Comparison of ENCODE assay signal across 1 cellular context in the genomic region with DNA sequence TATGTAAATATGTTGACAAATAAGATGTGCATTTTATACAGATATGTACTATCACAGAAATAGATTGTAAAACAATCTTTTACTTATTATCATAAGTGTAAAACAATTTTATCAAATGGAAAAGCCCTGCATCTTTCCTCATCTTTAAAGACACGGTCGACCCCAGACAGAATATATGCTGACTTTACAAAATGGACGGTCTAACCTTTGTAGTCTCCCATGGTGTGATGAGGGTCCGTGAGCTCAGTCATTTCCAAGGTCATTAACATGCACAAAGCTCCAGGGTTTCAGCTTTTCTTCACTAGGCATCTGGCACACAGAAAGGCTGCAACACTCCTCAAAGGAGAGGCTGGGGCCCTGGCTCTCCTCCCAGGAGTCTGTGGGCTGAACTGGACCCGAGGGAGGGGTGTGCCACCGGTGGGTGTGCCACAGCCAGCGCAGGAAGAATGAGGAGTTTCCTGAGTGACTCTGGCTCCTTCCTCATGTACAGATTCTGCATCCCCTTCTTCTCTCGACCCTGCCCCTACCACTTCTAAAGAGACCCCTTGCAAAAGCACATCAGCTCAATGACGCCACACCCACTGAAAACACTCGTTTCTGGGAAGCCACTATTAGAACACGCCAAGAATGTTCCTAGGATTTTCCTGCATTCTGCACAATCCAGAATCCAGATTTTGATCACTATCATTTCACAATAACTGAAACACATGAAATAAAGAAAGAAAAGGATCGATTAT.
A peak's percentile ranks its signal among the peaks of the same experiment; 100 is the strongest.
TF ChIP-seq lines count a peak whose summit lies in the region.

No MANE protein-coding gene starts in this region.

TF ChIP-seq in HepG2, 621 proteins besides CTCF, POLR2A, EP300 and RAD21 (continued from another document and continues in another):
- TF ChIP-seq, protein P1, sequence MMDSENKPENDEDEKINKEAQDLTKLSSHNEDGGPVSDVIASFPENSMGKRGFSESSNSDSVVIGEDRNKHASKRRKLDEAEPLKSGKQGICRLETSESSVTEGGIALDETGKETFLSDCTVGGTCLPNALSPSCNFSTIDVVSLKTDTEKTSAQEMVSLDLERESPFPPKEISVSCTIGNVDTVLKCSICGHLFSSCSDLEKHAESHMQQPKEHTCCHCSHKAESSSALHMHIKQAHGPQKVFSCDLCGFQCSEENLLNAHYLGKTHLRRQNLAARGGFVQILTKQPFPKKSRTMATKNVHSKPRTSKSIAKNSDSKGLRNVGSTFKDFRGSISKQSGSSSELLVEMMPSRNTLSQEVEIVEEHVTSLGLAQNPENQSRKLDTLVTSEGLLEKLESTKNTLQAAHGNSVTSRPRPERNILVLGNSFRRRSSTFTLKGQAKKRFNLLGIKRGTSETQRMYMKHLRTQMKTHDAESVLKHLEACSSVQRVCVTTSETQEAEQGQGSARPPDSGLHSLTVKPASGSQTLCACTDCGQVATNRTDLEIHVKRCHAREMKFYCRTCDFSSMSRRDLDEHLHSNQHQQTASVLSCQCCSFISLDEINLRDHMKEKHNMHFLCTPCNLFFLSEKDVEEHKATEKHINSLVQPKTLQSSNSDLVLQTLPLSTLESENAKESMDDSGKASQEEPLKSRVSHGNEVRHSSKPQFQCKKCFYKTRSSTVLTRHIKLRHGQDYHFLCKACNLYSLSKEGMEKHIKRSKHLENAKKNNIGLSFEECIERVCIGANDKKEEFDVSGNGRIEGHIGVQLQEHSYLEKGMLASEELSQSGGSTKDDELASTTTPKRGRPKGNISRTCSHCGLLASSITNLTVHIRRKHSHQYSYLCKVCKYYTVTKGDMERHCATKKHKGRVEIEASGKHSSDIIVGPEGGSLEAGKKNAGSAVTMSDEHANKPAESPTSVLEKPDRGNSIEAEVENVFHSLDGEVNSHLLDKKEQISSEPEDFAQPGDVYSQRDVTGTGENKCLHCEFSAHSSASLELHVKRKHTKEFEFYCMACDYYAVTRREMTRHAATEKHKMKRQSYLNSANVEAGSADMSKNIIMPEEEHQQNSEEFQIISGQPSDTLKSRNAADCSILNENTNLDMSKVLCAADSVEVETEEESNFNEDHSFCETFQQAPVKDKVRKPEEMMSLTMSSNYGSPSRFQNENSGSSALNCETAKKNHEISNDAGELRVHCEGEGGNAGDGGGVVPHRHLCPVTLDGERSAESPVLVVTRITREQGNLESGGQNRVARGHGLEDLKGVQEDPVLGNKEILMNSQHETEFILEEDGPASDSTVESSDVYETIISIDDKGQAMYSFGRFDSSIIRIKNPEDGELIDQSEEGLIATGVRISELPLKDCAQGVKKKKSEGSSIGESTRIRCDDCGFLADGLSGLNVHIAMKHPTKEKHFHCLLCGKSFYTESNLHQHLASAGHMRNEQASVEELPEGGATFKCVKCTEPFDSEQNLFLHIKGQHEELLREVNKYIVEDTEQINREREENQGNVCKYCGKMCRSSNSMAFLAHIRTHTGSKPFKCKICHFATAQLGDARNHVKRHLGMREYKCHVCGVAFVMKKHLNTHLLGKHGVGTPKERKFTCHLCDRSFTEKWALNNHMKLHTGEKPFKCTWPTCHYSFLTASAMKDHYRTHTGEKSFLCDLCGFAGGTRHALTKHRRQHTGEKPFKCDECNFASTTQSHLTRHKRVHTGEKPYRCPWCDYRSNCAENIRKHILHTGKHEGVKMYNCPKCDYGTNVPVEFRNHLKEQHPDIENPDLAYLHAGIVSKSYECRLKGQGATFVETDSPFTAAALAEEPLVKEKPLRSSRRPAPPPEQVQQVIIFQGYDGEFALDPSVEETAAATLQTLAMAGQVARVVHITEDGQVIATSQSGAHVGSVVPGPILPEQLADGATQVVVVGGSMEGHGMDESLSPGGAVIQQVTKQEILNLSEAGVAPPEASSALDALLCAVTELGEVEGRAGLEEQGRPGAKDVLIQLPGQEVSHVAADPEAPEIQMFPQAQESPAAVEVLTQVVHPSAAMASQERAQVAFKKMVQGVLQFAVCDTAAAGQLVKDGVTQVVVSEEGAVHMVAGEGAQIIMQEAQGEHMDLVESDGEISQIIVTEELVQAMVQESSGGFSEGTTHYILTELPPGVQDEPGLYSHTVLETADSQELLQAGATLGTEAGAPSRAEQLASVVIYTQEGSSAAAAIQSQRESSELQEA (CRISPR knock-in tag; IDR thresholded peaks at IDR 0.05; ENCODE audit: not compliant biosample characterization): no peak
- TF ChIP-seq, protein P2, sequence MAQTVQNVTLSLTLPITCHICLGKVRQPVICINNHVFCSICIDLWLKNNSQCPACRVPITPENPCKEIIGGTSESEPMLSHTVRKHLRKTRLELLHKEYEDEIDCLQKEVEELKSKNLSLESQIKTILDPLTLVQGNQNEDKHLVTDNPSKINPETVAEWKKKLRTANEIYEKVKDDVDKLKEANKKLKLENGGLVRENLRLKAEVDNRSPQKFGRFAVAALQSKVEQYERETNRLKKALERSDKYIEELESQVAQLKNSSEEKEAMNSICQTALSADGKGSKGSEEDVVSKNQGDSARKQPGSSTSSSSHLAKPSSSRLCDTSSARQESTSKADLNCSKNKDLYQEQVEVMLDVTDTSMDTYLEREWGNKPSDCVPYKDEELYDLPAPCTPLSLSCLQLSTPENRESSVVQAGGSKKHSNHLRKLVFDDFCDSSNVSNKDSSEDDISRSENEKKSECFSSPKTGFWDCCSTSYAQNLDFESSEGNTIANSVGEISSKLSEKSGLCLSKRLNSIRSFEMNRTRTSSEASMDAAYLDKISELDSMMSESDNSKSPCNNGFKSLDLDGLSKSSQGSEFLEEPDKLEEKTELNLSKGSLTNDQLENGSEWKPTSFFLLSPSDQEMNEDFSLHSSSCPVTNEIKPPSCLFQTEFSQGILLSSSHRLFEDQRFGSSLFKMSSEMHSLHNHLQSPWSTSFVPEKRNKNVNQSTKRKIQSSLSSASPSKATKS (CRISPR knock-in tag; IDR thresholded peaks at IDR 0.05): no peak
- no peak for TF ChIP-seq CREB1 (IDR thresholded peaks at IDR 0.05)
- peak; percentile 59; the same call in 1 of the 2 replicates for TF ChIP-seq CREB1 (CRISPR knock-in tag; IDR thresholded peaks at IDR 0.05)
- no peak for TF ChIP-seq ZNF207 (IDR thresholded peaks at IDR 0.05; ENCODE audit: borderline replicate concordance)
- TF ChIP-seq, protein P3, sequence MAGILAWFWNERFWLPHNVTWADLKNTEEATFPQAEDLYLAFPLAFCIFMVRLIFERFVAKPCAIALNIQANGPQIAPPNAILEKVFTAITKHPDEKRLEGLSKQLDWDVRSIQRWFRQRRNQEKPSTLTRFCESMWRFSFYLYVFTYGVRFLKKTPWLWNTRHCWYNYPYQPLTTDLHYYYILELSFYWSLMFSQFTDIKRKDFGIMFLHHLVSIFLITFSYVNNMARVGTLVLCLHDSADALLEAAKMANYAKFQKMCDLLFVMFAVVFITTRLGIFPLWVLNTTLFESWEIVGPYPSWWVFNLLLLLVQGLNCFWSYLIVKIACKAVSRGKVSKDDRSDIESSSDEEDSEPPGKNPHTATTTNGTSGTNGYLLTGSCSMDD (CRISPR knock-in tag; IDR thresholded peaks at IDR 0.05): no peak
- TF ChIP-seq, protein P4, sequence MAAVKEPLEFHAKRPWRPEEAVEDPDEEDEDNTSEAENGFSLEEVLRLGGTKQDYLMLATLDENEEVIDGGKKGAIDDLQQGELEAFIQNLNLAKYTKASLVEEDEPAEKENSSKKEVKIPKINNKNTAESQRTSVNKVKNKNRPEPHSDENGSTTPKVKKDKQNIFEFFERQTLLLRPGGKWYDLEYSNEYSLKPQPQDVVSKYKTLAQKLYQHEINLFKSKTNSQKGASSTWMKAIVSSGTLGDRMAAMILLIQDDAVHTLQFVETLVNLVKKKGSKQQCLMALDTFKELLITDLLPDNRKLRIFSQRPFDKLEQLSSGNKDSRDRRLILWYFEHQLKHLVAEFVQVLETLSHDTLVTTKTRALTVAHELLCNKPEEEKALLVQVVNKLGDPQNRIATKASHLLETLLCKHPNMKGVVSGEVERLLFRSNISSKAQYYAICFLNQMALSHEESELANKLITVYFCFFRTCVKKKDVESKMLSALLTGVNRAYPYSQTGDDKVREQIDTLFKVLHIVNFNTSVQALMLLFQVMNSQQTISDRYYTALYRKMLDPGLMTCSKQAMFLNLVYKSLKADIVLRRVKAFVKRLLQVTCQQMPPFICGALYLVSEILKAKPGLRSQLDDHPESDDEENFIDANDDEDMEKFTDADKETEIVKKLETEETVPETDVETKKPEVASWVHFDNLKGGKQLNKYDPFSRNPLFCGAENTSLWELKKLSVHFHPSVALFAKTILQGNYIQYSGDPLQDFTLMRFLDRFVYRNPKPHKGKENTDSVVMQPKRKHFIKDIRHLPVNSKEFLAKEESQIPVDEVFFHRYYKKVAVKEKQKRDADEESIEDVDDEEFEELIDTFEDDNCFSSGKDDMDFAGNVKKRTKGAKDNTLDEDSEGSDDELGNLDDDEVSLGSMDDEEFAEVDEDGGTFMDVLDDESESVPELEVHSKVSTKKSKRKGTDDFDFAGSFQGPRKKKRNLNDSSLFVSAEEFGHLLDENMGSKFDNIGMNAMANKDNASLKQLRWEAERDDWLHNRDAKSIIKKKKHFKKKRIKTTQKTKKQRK (IDR thresholded peaks at IDR 0.05; ENCODE audit: low read length): no peak
- TF ChIP-seq, protein P5, sequence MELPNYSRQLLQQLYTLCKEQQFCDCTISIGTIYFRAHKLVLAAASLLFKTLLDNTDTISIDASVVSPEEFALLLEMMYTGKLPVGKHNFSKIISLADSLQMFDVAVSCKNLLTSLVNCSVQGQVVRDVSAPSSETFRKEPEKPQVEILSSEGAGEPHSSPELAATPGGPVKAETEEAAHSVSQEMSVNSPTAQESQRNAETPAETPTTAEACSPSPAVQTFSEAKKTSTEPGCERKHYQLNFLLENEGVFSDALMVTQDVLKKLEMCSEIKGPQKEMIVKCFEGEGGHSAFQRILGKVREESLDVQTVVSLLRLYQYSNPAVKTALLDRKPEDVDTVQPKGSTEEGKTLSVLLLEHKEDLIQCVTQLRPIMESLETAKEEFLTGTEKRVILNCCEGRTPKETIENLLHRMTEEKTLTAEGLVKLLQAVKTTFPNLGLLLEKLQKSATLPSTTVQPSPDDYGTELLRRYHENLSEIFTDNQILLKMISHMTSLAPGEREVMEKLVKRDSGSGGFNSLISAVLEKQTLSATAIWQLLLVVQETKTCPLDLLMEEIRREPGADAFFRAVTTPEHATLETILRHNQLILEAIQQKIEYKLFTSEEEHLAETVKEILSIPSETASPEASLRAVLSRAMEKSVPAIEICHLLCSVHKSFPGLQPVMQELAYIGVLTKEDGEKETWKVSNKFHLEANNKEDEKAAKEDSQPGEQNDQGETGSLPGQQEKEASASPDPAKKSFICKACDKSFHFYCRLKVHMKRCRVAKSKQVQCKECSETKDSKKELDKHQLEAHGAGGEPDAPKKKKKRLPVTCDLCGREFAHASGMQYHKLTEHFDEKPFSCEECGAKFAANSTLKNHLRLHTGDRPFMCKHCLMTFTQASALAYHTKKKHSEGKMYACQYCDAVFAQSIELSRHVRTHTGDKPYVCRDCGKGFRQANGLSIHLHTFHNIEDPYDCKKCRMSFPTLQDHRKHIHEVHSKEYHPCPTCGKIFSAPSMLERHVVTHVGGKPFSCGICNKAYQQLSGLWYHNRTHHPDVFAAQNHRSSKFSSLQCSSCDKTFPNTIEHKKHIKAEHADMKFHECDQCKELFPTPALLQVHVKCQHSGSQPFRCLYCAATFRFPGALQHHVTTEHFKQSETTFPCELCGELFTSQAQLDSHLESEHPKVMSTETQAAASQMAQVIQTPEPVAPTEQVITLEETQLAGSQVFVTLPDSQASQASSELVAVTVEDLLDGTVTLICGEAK (IDR thresholded peaks at IDR 0.05): no peak
- TF ChIP-seq, protein P5 (CRISPR knock-in tag; IDR thresholded peaks at IDR 0.05): no peak
- TF ChIP-seq NBN (conservative IDR thresholded peaks at IDR 0.05): no peak
- no peak for TF ChIP-seq ZFP37 (CRISPR knock-in tag; IDR thresholded peaks at IDR 0.05; ENCODE audit: borderline replicate concordance)
- no peak for TF ChIP-seq NRL (CRISPR knock-in tag; IDR thresholded peaks at IDR 0.05; ENCODE audit: borderline replicate concordance)
- TF ChIP-seq JARID2 (CRISPR knock-in tag; IDR thresholded peaks at IDR 0.05; ENCODE audit: insufficient replicate concordance): no peak
- TF ChIP-seq FOXK1 (CRISPR knock-in tag; IDR thresholded peaks at IDR 0.05; ENCODE audit: borderline replicate concordance, low read depth): no peak
- no peak for TF ChIP-seq ZNF331 (CRISPR knock-in tag; IDR thresholded peaks at IDR 0.05)
- TF ChIP-seq ZBTB21 (CRISPR knock-in tag; IDR thresholded peaks at IDR 0.05): no peak
- no peak for TF ChIP-seq CCAR2 (optimal IDR thresholded peaks at IDR 0.05; ENCODE audit: low read depth, low read length)
- TF ChIP-seq ZNF83 (CRISPR knock-in tag; IDR thresholded peaks at IDR 0.05; ENCODE audit: borderline replicate concordance): no peak
- TF ChIP-seq, protein P6, sequence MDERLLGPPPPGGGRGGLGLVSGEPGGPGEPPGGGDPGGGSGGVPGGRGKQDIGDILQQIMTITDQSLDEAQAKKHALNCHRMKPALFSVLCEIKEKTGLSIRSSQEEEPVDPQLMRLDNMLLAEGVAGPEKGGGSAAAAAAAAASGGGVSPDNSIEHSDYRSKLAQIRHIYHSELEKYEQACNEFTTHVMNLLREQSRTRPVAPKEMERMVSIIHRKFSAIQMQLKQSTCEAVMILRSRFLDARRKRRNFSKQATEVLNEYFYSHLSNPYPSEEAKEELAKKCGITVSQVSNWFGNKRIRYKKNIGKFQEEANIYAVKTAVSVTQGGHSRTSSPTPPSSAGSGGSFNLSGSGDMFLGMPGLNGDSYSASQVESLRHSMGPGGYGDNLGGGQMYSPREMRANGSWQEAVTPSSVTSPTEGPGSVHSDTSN (CRISPR knock-in tag; IDR thresholded peaks at IDR 0.05): no peak
- no peak for TF ChIP-seq SRSF4 (IDR thresholded peaks at IDR 0.05; ENCODE audit: low read depth, low read length, poor library complexity, severe bottlenecking)
- peak; percentile 46; the same call in 1 of the 2 replicates for TF ChIP-seq ARNTL (CRISPR knock-in tag; IDR thresholded peaks at IDR 0.05)
- no peak for TF ChIP-seq RAD51 (IDR thresholded peaks at IDR 0.05; ENCODE audit: borderline replicate concordance)
- TF ChIP-seq MYC (CRISPR knock-in tag; IDR thresholded peaks at IDR 0.05; ENCODE audit: borderline replicate concordance): no peak
- TF ChIP-seq ZNF678 (CRISPR knock-in tag; IDR thresholded peaks at IDR 0.05): no peak
- TF ChIP-seq HDAC1 (CRISPR knock-in tag; IDR thresholded peaks at IDR 0.05): no peak; the same call in 1 of the 2 replicates
